ENCODE assay signal across 8 cellular contexts in the genomic region with DNA sequence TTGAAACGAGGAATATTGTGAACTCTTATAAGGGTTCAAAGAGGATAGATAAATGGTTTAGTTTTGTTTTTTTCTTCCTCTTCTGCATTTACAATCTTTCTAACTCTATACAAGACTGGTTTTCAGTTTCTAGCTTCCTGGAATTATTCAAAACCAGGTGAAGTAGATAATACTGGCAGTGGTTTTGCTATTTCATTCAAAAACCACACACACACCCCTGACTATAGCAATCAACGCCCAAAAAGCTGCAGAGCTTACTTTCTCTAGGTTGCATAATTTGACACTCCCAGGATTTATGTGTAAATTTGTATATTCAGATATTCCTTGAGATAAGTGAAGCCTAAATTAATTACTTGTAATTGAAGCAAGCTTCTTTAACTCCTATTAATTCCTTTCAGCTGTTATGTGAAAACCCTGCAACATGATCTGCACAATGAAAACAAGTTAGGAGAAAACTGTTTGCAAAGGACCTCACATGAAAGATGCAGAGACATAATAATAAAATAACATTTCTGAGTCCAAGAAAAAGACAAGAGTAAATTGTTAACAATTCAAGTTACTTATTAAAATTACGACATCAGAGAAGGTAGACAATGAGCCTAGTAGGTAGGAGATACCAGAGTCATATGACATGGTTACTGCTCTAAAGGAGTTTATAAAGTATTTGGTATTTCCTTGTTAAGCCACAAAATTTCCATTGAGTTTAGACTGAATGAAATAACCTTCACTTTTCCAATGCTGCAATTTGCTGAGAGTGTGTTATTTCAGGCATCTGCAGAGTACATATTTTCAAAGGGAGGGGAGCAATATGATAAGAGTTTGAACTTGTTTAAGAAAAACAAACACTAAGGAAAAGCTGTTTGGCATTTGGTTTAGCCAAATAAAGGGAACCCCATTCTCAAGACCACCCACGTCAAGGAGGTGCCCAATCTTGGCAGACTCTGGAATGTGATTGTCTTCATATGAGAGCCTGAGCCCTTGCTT. TPM values are rescaled to one million over a fixed set of nuclear protein-coding genes. Genes with fewer than 3 reads are reported as not detected.
A peak's percentile ranks its signal among the peaks of the same experiment; 100 is the strongest.
DNase-seq lines count a peak whose midpoint lies in the region; ATAC-seq and TF ChIP-seq lines count a peak whose summit lies in the region.

No MANE protein-coding gene starts in this region.

- peaks cover 32% of the 10 kb centered on the region for H3F3A ChIP-seq in neural progenitor cell (ENCODE audit: low read depth)

- H3K36me3 ChIP-seq in heart left ventricle, result no peaks in the 10 kb centered on the region
- no peaks in the 10 kb centered on the region for H3K36me3 ChIP-seq in neural progenitor cell

- H3K27ac Mint-ChIP-seq in effector memory CD8-positive, alpha-beta T cell, result peak overlapping the region; percentile 99
- H3K27ac Mint-ChIP-seq in neural progenitor cell, result peak overlapping the region; percentile 65

- ATAC-seq in heart left ventricle (no peak), Right ventricle myocardium superior (ENCODE audit: poor library complexity) (no peak), GM19463 (IDR thresholded peaks at IDR 0.05; ENCODE audit: unreplicated experiment) (no peak)
- ATAC-seq in effector memory CD8-positive, alpha-beta T cell (replicated peaks), result no peak

- H3K9ac ChIP-seq in neural progenitor cell, result no peak overlapping the region

- H3K4me1 Mint-ChIP-seq in effector memory CD8-positive, alpha-beta T cell (ENCODE audit: low read depth in 2 of 2), result peaks cover 24 to 28% of the 10 kb centered on the region in 2 donors
- H3K4me1 Mint-ChIP-seq in neural progenitor cell, result peaks cover 31% of the 10 kb centered on the region

- H3K9me3 ChIP-seq in heart left ventricle, result no peaks in the 10 kb centered on the region
- no peaks in the 10 kb centered on the region for H3K9me3 ChIP-seq in neural progenitor cell (ENCODE audit: low read depth)

- peak overlapping the region; percentile 92 for H3K4me2 ChIP-seq in neural progenitor cell

- DNase-seq in heart left ventricle (no peak), Right ventricle myocardium superior (no peak), RWPE1 (ENCODE audit: low spot score) (no peak), neural progenitor cell (ENCODE audit: low spot score) (no peak), H4 (ENCODE audit: low spot score) (no peak), NK-92 (lab: John Stamatoyannopoulos, UW; ENCODE audit: unreplicated experiment) (no peak)
- no peak for DNase-seq in effector memory CD8-positive, alpha-beta T cell

- H3K4me3 Mint-ChIP-seq in effector memory CD8-positive, alpha-beta T cell, result peak overlapping the region; percentile 88 to 96
- H3K4me3 Mint-ChIP-seq in neural progenitor cell, result peak overlapping the region; percentile 95

- POLR2A ChIA-PET in RWPE1 (lab: Yijun Ruan, JAX; ENCODE audit: low non-redundant PET), result interaction anchor here (0.6 kb wide), 1 partner anchor 16 kb away, joined by 3 read pairs; no protein-coding TSS in a partner anchor

- H3K79me2 ChIP-seq in neural progenitor cell (ENCODE audit: low read depth), result peaks cover 22% of the 10 kb centered on the region

- TF ChIP-seq POLR2A in heart left ventricle (IDR thresholded peaks at IDR 0.05), result no peak

- no peaks in the 10 kb centered on the region for H3K27me3 Mint-ChIP-seq in effector memory CD8-positive, alpha-beta T cell
- H3K27me3 Mint-ChIP-seq in neural progenitor cell (ENCODE audit: insufficient read depth, low read depth), result peaks cover 3% of the 10 kb centered on the region

- H3K9me3 Mint-ChIP-seq in effector memory CD8-positive, alpha-beta T cell, result no peaks in the 10 kb centered on the region
- H3K9me3 Mint-ChIP-seq in neural progenitor cell, result no peaks in the 10 kb centered on the region

- no peak overlapping the region for H2AFZ ChIP-seq in neural progenitor cell (replicated peaks)

- whole genome bisulfite sequencing in heart left ventricle, 4 donors, result 19 to 41% (median 34%) methylated on average over 4 of the region's 4 CpGs

- no peak for TF ChIP-seq CTCF in heart left ventricle (IDR thresholded peaks at IDR 0.05)
- TF ChIP-seq CTCF in RWPE1 (conservative IDR thresholded peaks at IDR 0.05; ENCODE audit: low read depth), result no peak
- TF ChIP-seq CTCF in neural progenitor cell (IDR thresholded peaks at IDR 0.05), result no peak

- CTCF ChIA-PET in RWPE1 (lab: Yijun Ruan, JAX), result interaction anchor here (0.5 to 3.1 kb wide), 6 partner anchors 43 to 459 kb away, joined by 3 to 16 read pairs (median 4); no protein-coding TSS in a partner anchor

- H4K20me1 ChIP-seq in neural progenitor cell (ENCODE audit: low read depth), result peaks cover 8% of the 10 kb centered on the region

- H3K27ac ChIP-seq in heart left ventricle (peak overlapping the region; percentile 97 to 100 (median 99)), RWPE1 (peak overlapping the region; percentile 100), neural progenitor cell (no peak overlapping the region)

- H3K36me3 Mint-ChIP-seq in effector memory CD8-positive, alpha-beta T cell (ENCODE audit: insufficient read depth), result peaks cover 25% of the 10 kb centered on the region
- H3K36me3 Mint-ChIP-seq in neural progenitor cell, result no peaks in the 10 kb centered on the region

- H3K4me3 ChIP-seq in heart left ventricle, result peak overlapping the region in 9 of 12 donors; percentile 72 to 97 (median 92)
- H3K4me3 ChIP-seq in neural progenitor cell, result peak overlapping the region; percentile 97

- intact Hi-C loops in heart left ventricle (cut with DNase I) (loop anchor here (2.0 to 10.0 kb wide), 8 partner anchors 53 to 489 kb away; partner anchors contain the start of genes HNRNPA3 (in 2 of the 10) and AGPS (in 1 of the 10)), Right ventricle myocardium superior (cut with DNase I) (no loop called here)

- no peaks in the 10 kb centered on the region for H3K27me3 ChIP-seq in heart left ventricle
- no peaks in the 10 kb centered on the region for H3K27me3 ChIP-seq in neural progenitor cell

- H3K4me1 ChIP-seq in heart left ventricle (peaks cover 0 to 32% (median 20%) of the 10 kb centered on the region in 12 donors), neural progenitor cell (peaks cover 27% of the 10 kb centered on the region)

RNA-seq across cellular contexts. Expression of gene NFE2L2, which starts 1.6 kb away (rescaled TPM):
- total RNA-seq in heart left ventricle (10 to 100 TPM; 39.2 to 82.5 (median 59.4) TPM), Right ventricle myocardium superior (45.8 TPM), neural progenitor cell (ENCODE audit: low replicate concordance) (13.9 and 17.7 TPM in 2 replicates)
- 10 to 100 TPM; 17.0 to 37.3 TPM for polyA plus RNA-seq in heart left ventricle
- total RNA-seq in H4 (2014; rRNA removed; shearing (Covaris generic)), result 116 and 128 TPM in 2 replicates

RNA-seq across cellular contexts. Expression of gene HNRNPA3, which starts 53.5 kb away (rescaled TPM):
- 100 to 1,000 TPM in 1 of 9 donors, 10 to 100 TPM in 8; 12.7 to 110 (median 73.3) TPM for total RNA-seq in heart left ventricle
- 100 to 1,000 TPM in 1 of 2 donors, 10 to 100 TPM in 1; 64.6 to 134 TPM for polyA plus RNA-seq in heart left ventricle
- total RNA-seq in Right ventricle myocardium superior, result 64.5 TPM
- 85.0 and 107 TPM in 2 replicates for total RNA-seq in neural progenitor cell (ENCODE audit: low replicate concordance)
- total RNA-seq in H4 (2014; rRNA removed; shearing (Covaris generic)), result 29.8 and 34.9 TPM in 2 replicates
